In the genomic region with DNA sequence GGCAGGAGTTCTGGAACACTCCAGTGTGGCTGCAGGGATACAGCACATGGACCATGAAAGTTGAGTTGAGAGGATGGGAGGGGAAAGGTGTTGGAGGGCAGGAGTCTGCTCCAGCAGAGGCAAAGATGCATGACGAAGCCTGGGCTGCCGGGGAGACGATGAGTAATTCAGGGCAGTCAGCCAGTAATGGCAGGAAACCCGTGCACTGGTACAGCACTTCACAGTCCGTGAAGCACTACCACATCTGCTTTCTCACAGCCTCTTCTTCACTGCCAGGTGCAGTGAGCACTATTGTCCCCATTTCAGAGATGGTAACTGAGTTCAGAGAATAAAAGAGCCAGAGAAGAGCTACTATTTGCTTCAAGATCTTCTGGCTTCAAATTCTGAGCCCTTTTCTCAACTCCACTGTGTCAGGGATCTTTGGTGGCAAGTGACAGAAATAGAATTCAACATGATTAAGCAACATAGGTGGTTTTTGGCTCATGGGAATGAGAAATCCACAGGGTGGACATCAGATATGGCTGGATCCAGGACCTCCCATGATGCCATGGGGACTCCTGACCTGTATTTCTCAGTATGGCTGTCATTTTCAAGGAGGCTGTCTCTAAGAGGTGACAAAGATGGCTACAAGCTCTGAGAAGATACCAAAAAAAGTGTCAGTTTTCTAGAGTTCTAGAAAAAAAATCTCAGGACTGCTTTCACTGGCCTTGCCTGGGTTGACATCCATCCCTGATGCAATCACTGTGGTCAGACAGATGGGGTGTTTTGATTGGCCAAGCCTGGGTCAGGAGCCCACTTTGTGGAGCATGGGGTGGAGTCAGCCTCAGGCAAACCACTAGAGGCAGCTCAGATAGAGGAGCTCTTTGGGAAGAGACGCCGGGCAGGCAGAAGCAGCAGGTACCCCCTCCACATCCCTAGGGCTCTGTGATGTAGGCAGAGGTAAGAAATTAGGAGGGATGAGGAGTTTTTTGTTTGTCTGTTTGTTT, we compare ENCODE assay signal across 9 cellular contexts. TPM values are rescaled to one million over a fixed set of nuclear protein-coding genes. Genes with fewer than 3 reads are reported as not detected.
DNase-seq lines count a peak whose midpoint lies in the region; ATAC-seq and TF ChIP-seq lines count a peak whose summit lies in the region.
"Had no signal": no experiment of that assay in that cellular context is flagged by ENCODE, and none has a peak within 500 bp of the region (broad histone marks: within the 10 kb centered on the region; RNA-seq: fewer than 3 reads in every experiment).

No MANE protein-coding gene starts in this region.

- H3K9me3 Mint-ChIP-seq in stimulated activated naive CD8-positive, alpha-beta T cell treated with anti-CD3 and anti-CD28 coated beads, Interleukin-15, amount 100 ng/mL, for 72 hours: peaks cover 8 to 9% of the 10 kb centered on the region in 2 donors

- peak overlapping the region; percentile 69 for H3K4me3 Mint-ChIP-seq in stimulated activated naive CD8-positive, alpha-beta T cell treated with anti-CD3 and anti-CD28 coated beads, Interleukin-15, amount 100 ng/mL, for 72 hours

- H3K4me2 ChIP-seq in SU-DHL-6 (ENCODE audit: low read depth, low read length, poor library complexity, severe bottlenecking): peak overlapping the region; percentile 44

- peak overlapping the region; percentile 88 to 90 for H3K27ac Mint-ChIP-seq in stimulated activated naive CD8-positive, alpha-beta T cell treated with anti-CD3 and anti-CD28 coated beads, Interleukin-15, amount 100 ng/mL, for 72 hours

- H3K79me2 ChIP-seq in SU-DHL-6 (ENCODE audit: insufficient read depth, low read length): no peaks in the 10 kb centered on the region

- H3K27me3 ChIP-seq in SU-DHL-6 (ENCODE audit: low read length): no peaks in the 10 kb centered on the region

- peak overlapping the region; percentile 33 for H3K9ac ChIP-seq in SU-DHL-6 (ENCODE audit: low read length)

- H3K27ac ChIP-seq in SU-DHL-6 (ENCODE audit: low read depth, low read length): peak overlapping the region; percentile 80

- H3K9me2 ChIP-seq in SU-DHL-6 (replicated peaks; ENCODE audit: insufficient read depth, low read length): no peaks in the 10 kb centered on the region

- peaks cover 15% of the 10 kb centered on the region; the same call in 1 of the 2 replicates for H3K9me3 ChIP-seq in SU-DHL-6 (ENCODE audit: insufficient read depth, low read length)

- H3K4me3 ChIP-seq in SU-DHL-6 (ENCODE audit: insufficient read depth, low read length, poor library complexity, severe bottlenecking) (no peak overlapping the region), lower leg skin (ENCODE audit: low read depth, poor library complexity, severe bottlenecking) (no peak overlapping the region)
- H3K4me3 ChIP-seq: heart right ventricle had no signal

- H4K20me1 ChIP-seq in SU-DHL-6 (ENCODE audit: low read depth, low read length): no peaks in the 10 kb centered on the region

- peak; percentile 74 for ATAC-seq in GM21526 (IDR thresholded peaks at IDR 0.05; ENCODE audit: low FRiP score, unreplicated experiment)
- ATAC-seq in stimulated activated naive CD8-positive, alpha-beta T cell treated with anti-CD3 and anti-CD28 coated beads, Interleukin-15, amount 100 ng/mL, for 72 hours: peak; percentile 95

- no peak overlapping the region for H2AFZ ChIP-seq in SU-DHL-6 (ENCODE audit: low read depth, low read length, severe bottlenecking)

- H3K36me3 ChIP-seq in SU-DHL-6 (ENCODE audit: low read length): peaks cover 21% of the 10 kb centered on the region
- H3K36me3 ChIP-seq: heart right ventricle had no signal

- DNase-seq in HS-5 (ENCODE audit: low read depth): peak; percentile 68
- peak; percentile 39 for DNase-seq in activated naive CD8-positive, alpha-beta T cell treated with anti-CD3 and anti-CD28 coated beads, Interleukin-2, amount 50 U/mL, for 16 hours (ENCODE audit: low read depth, low spot score)
- DNase-seq in lower leg skin (ENCODE audit: low spot score in 2 of 2): peak; percentile 33 to 84
- DNase-seq in stimulated activated naive CD8-positive, alpha-beta T cell treated with anti-CD3 and anti-CD28 coated beads, Interleukin-15, amount 100 ng/mL, for 72 hours: peak; percentile 67 to 82
- DNase-seq in NCI-H1048 (lab: John Stamatoyannopoulos, UW): no peak

- TF ChIP-seq POLR2A in GM10847 (IDR thresholded peaks at IDR 0.05; ENCODE audit: extremely low read depth, insufficient read length) (peak; percentile 73), lower leg skin (IDR thresholded peaks at IDR 0.05) (no peak)

- intact Hi-C loops in lower leg skin (cut with DNase I; ENCODE audit: low total_unique reads): no loop called here

- no peaks in the 10 kb centered on the region for H3K27me3 Mint-ChIP-seq in stimulated activated naive CD8-positive, alpha-beta T cell treated with anti-CD3 and anti-CD28 coated beads, Interleukin-15, amount 100 ng/mL, for 72 hours

- 20 to 27% methylated on average over 7 of the region's 7 CpGs for WGBS in lower leg skin, 2 donors

- TF ChIP-seq CTCF in SU-DHL-6 (IDR thresholded peaks at IDR 0.05; ENCODE audit: insufficient read depth, low read length, poor library complexity, severe bottlenecking): no peak
- TF ChIP-seq CTCF in lower leg skin (IDR thresholded peaks at IDR 0.05): no peak

- peaks cover 89% of the 10 kb centered on the region for H3K4me1 Mint-ChIP-seq in stimulated activated naive CD8-positive, alpha-beta T cell treated with anti-CD3 and anti-CD28 coated beads, Interleukin-15, amount 100 ng/mL, for 72 hours

- peaks cover 19% of the 10 kb centered on the region for H3F3A ChIP-seq in SU-DHL-6 (ENCODE audit: insufficient read depth)

RNA-seq across cellular contexts. Expression of a gene that starts 24.7 kb away (rescaled TPM):
- total RNA-seq in lower leg skin: under 1 TPM; 0.15 to 0.58 (median 0.37) TPM
